Comparison of ENCODE assay signal across 8 cellular contexts in genomic region chr12:121590476-121591143, GRCh38. TPM values are rescaled to one million over a fixed set of nuclear protein-coding genes. Genes with fewer than 3 reads are reported as not detected.
DNase-seq lines count a peak whose midpoint lies in the region; ATAC-seq and TF ChIP-seq lines count a peak whose summit lies in the region.

No MANE protein-coding gene starts in this region.

- no peaks in the 10 kb centered on the region for H3K9me3 ChIP-seq in lung (ENCODE audit: control insufficient read depth in 2 of 2, insufficient read depth in 1 of 2, low read length in 1 of 2)

- ATAC-seq in HG02870 (IDR thresholded peaks at IDR 0.05; ENCODE audit: unreplicated experiment) (peak; percentile 40), lung (ENCODE audit: insufficient read depth, low FRiP score) (no peak)

- DNase-seq in T-helper 9 cell: peak; percentile 44
- no peak for DNase-seq in brain microvascular endothelial cell
- DNase-seq in lung (ENCODE audit: low spot score): no peak
- DNase-seq in stimulated activated naive CD4-positive, alpha-beta T cell treated with Interleukin-2 at 50 U/mL for 16 hours (lab: John Stamatoyannopoulos, UW): peak; percentile 50
- no peak for DNase-seq in NCI-H2227 treated with DMSO at 0.1 percent for 48 hours (lab: John Stamatoyannopoulos, UW)
- DNase-seq in NCI-H82 (lab: John Stamatoyannopoulos, UW): no peak

- H3K27ac ChIP-seq in brain microvascular endothelial cell (peak overlapping the region; percentile 78), lung (ENCODE audit: low read depth in 1 of 2, low read length in 1 of 2) (peak overlapping the region; percentile 70 to 75)

- WGBS in lung, 2 donors: 11 to 30% methylated on average over 10 of the region's 10 CpGs

- H3K27me3 ChIP-seq in brain microvascular endothelial cell (replicated peaks): no peaks in the 10 kb centered on the region
- H3K27me3 ChIP-seq in lung (ENCODE audit: control insufficient read depth, insufficient read depth): no peaks in the 10 kb centered on the region

- in situ Hi-C loops in brain microvascular endothelial cell (cut with HindIII; ENCODE audit: low pct_ligation_motif_present, low sequenced_read_pairs): no loop called here

- H3K4me3 ChIP-seq in GM08714 (ENCODE audit: low read length) (peak overlapping the region; percentile 70; the same call in 1 of the 2 replicates), brain microvascular endothelial cell (ENCODE audit: low read depth, low read length) (peak overlapping the region; percentile 29), lung (no peak overlapping the region)

- peaks cover 2% of the 10 kb centered on the region in 2 donors for H3K4me1 ChIP-seq in lung (ENCODE audit: control insufficient read depth in 2 of 2, insufficient read depth in 2 of 2, low read length in 2 of 2)

- H3K36me3 ChIP-seq in brain microvascular endothelial cell (replicated peaks): no peaks in the 10 kb centered on the region
- H3K36me3 ChIP-seq in lung (ENCODE audit: control insufficient read depth in 2 of 2, insufficient read depth in 2 of 2, low read length in 2 of 2): no peaks in the 10 kb centered on the region

- TF ChIP-seq CTCF in brain microvascular endothelial cell (IDR thresholded peaks at IDR 0.05; ENCODE audit: low read depth, low read length, missing control alignments) (no peak), lung (IDR thresholded peaks at IDR 0.05; ENCODE audit: control extremely low read depth, extremely low read depth) (no peak)

RNA-seq across cellular contexts. Expression of gene KDM2B, which starts 9.8 kb away (rescaled TPM):
- 10 to 100 TPM; 30.6 to 44.5 TPM for total RNA-seq in lung
- polyA plus RNA-seq in lung: 10 to 100 TPM; 13.8 to 18.6 TPM

RNA-seq across cellular contexts. Expression of gene ORAI1, which starts 35.7 kb away (rescaled TPM):
- total RNA-seq in lung: 10 to 100 TPM; 17.1 to 33.7 TPM
- polyA plus RNA-seq in lung: 10 to 100 TPM; 15.2 to 32.5 TPM

Comparison
In these comparisons a context has a peak if more than half of its experiments do, and no peak if none do; other contexts are left out.
1. DNase-seq: peak in T-helper 9 cell (single experiment) and stimulated activated naive CD4-positive, alpha-beta T cell treated with Interleukin-2 at 50 U/mL for 16 hours (single experiment); none in brain microvascular endothelial cell (single experiment), lung (single experiment), NCI-H2227 treated with DMSO at 0.1 percent for 48 hours (single experiment) and NCI-H82 (single experiment).